Comparison of ENCODE assay signal across 8 cellular contexts in genomic region chr5:1110260-1110929, GRCh38. TPM values are rescaled to one million over a fixed set of nuclear protein-coding genes. Genes with fewer than 3 reads are reported as not detected.
DNase-seq lines count a peak whose midpoint lies in the region; ATAC-seq, FAIRE-seq and TF ChIP-seq lines count a peak whose summit lies in the region.

No MANE protein-coding gene starts in this region.

- peak overlapping the region; percentile 63 for H3K27ac Mint-ChIP-seq in T-helper 2 cell treated with Interferon-gamma antibody and Interleukin-4, amounts not matched to agents 5 μg/mL and 100 μg/mL, for 36 hours

- 60% methylated on average over 17 of the region's 24 CpGs for WGBS in suprapubic skin

- H3K4me3 ChIP-seq in adipocyte (ENCODE audit: low read length) (peak overlapping the region; percentile 84), kidney epithelial cell (ENCODE audit: low read depth, low read length) (peak overlapping the region; percentile 83), suprapubic skin (peak overlapping the region; percentile 85)

- no peak for ATAC-seq in HG02938 (IDR thresholded peaks at IDR 0.05; ENCODE audit: unreplicated experiment)

- H3K4me1 ChIP-seq in adipocyte (ENCODE audit: control insufficient read depth, insufficient read depth, low read length), result peaks cover 14% of the 10 kb centered on the region
- peaks cover 47% of the 10 kb centered on the region for H3K4me1 ChIP-seq in suprapubic skin

- peaks cover 3% of the 10 kb centered on the region for H3K27me3 Mint-ChIP-seq in T-helper 2 cell treated with Interferon-gamma antibody and Interleukin-4, amounts not matched to agents 5 μg/mL and 100 μg/mL, for 36 hours (ENCODE audit: low read depth)

- no peak for TF ChIP-seq EP300 in suprapubic skin (IDR thresholded peaks at IDR 0.05)

- peak overlapping the region; percentile 86 for H3K9ac ChIP-seq in adipocyte (ENCODE audit: low read length)

- H3K27me3 ChIP-seq in adipocyte (replicated peaks; ENCODE audit: control insufficient read depth, insufficient read depth, low read length) (peaks cover 22% of the 10 kb centered on the region), kidney epithelial cell (ENCODE audit: control insufficient read depth, insufficient read depth, low read length) (no peaks in the 10 kb centered on the region), suprapubic skin (no peaks in the 10 kb centered on the region)

- peak overlapping the region; percentile 83 for H3K27ac ChIP-seq in suprapubic skin

- FAIRE-seq in frontal cortex (lab: Jason Lieb, UNC), result no peak

- H3K36me3 Mint-ChIP-seq in T-helper 2 cell treated with Interferon-gamma antibody and Interleukin-4, amounts not matched to agents 5 μg/mL and 100 μg/mL, for 36 hours (ENCODE audit: low read depth), result peaks cover 29% of the 10 kb centered on the region

- DNase-seq in T-helper 2 cell treated with Interferon-gamma antibody and Interleukin-4, amounts not matched to agents 5 μg/mL and 100 μg/mL, for 36 hours (ENCODE audit: low spot score), result no peak
- DNase-seq in T-helper 2 cell, result no peak
- no peak for DNase-seq in adipocyte (ENCODE audit: low read depth)
- DNase-seq in kidney epithelial cell (ENCODE audit: low read depth), result no peak
- no peak for DNase-seq in suprapubic skin (ENCODE audit: low spot score in 2 of 2)
- no peak for DNase-seq in NCI-H187 (lab: John Stamatoyannopoulos, UW)
- DNase-seq in frontal cortex (ENCODE audit: low spot score in 2 of 2), result no peak

- TF ChIP-seq CTCF in kidney epithelial cell (IDR thresholded peaks at IDR 0.05; ENCODE audit: insufficient read depth, low read length, poor library complexity, severe bottlenecking) (no peak), suprapubic skin (IDR thresholded peaks at IDR 0.05) (no peak)

- no peaks in the 10 kb centered on the region for H3K9me3 ChIP-seq in adipocyte (ENCODE audit: control insufficient read depth, low read length)
- H3K9me3 ChIP-seq in suprapubic skin, result no peaks in the 10 kb centered on the region

- H3K4me1 Mint-ChIP-seq in T-helper 2 cell treated with Interferon-gamma antibody and Interleukin-4, amounts not matched to agents 5 μg/mL and 100 μg/mL, for 36 hours (ENCODE audit: low read depth), result peaks cover 40% of the 10 kb centered on the region

- H3K4me3 Mint-ChIP-seq in T-helper 2 cell treated with Interferon-gamma antibody and Interleukin-4, amounts not matched to agents 5 μg/mL and 100 μg/mL, for 36 hours, result peak overlapping the region; percentile 91

- H3K36me3 ChIP-seq in adipocyte (ENCODE audit: control insufficient read depth, insufficient read depth, low read length, severe bottlenecking), result no peaks in the 10 kb centered on the region
- no peaks in the 10 kb centered on the region for H3K36me3 ChIP-seq in kidney epithelial cell (ENCODE audit: control insufficient read depth, insufficient read depth, low read length)
- no peaks in the 10 kb centered on the region for H3K36me3 ChIP-seq in suprapubic skin

- no peak for TF ChIP-seq POLR2A in suprapubic skin (IDR thresholded peaks at IDR 0.05)

- no peaks in the 10 kb centered on the region for H3K9me3 Mint-ChIP-seq in T-helper 2 cell treated with Interferon-gamma antibody and Interleukin-4, amounts not matched to agents 5 μg/mL and 100 μg/mL, for 36 hours

RNA-seq across cellular contexts. Expression of gene SLC12A7, which starts 1.5 kb away (rescaled TPM):
- 50.3 and 63.3 TPM in 2 replicates for total RNA-seq in kidney epithelial cell
- 10 to 100 TPM in 3 of 4 donors, 1 to 10 TPM in 1; 8.6 to 29.0 (median 21.5) TPM for total RNA-seq in suprapubic skin
- 5.7 TPM for total RNA-seq in frontal cortex
